8 cellular contexts compared by ENCODE assay signal in genomic region chr13:110711778-110712070, GRCh38. TPM values are rescaled to one million over a fixed set of nuclear protein-coding genes. Genes with fewer than 3 reads are reported as not detected.
DNase-seq lines count a peak whose midpoint lies in the region; ATAC-seq and TF ChIP-seq lines count a peak whose summit lies in the region.

No MANE protein-coding gene starts in this region.

- TF ChIP-seq CTCF in heart right ventricle (IDR thresholded peaks at IDR 0.05), result no peak
- TF ChIP-seq CTCF in spleen (IDR thresholded peaks at IDR 0.05 in 8 of 11, conservative IDR thresholded peaks at IDR 0.05 in 3 of 11), result no peak
- TF ChIP-seq CTCF in GM10266 (IDR thresholded peaks at IDR 0.05; ENCODE audit: control insufficient read depth, insufficient read depth, low read depth, missing control alignments), result no peak

- WGBS in heart right ventricle, 2 donors, result 2 to 5% methylated on average over 6 of the region's 6 CpGs
- WGBS in iPS DF 6.9 (ENCODE audit: insufficient coverage, insufficient read length), result no CpG with 5 or more reads among the region's 6 CpGs
- 2 to 9% (median 6%) methylated on average over 6 of the region's 6 CpGs for WGBS in spleen, 5 donors

- CTCF ChIA-PET in activated CD8-positive, alpha-beta T cell treated with anti-CD3 and anti-CD28 coated beads, Interleukin-2, amount 10 ng/mL, durations not matched to agents 7 days and 5 days (lab: Charles Lee), result interaction anchor here (0.9 to 1.8 kb wide), 2 partner anchors 67 to 95 kb away, joined by 3 to 7 read pairs; no protein-coding TSS in a partner anchor

- no peak for TF ChIP-seq POLR2A in spleen (IDR thresholded peaks at IDR 0.05)

- H3K27ac Mint-ChIP-seq in activated CD8-positive, alpha-beta T cell treated with anti-CD3 and anti-CD28 coated beads, Interleukin-2, amount 10 ng/mL, durations not matched to agents 7 days and 5 days, result peak overlapping the region; percentile 98

- no peaks in the 10 kb centered on the region for H3K9me3 Mint-ChIP-seq in activated CD8-positive, alpha-beta T cell treated with anti-CD3 and anti-CD28 coated beads, Interleukin-2, amount 10 ng/mL, durations not matched to agents 7 days and 5 days (ENCODE audit: insufficient read depth)

- POLR2A ChIA-PET in activated CD8-positive, alpha-beta T cell treated with anti-CD3 and anti-CD28 coated beads, Interleukin-2, amount 10 ng/mL, durations not matched to agents 7 days and 5 days (lab: Charles Lee), result interaction anchor here (0.6 to 2.2 kb wide), 8 partner anchors 10 to 478 kb away, joined by 3 to 26 read pairs (median 4); partner anchors contain the start of genes ANKRD10 and NAXD

- H3K27ac ChIP-seq in heart right ventricle (peak overlapping the region; percentile 96 to 100 (median 100)), iPS DF 6.9 (ENCODE audit: low read length) (no peak overlapping the region), spleen (peak overlapping the region; percentile 99 to 100 (median 99))

- H3K4me1 ChIP-seq in heart right ventricle (peaks cover 3 to 26% (median 17%) of the 10 kb centered on the region in 9 donors), iPS DF 6.9 (ENCODE audit: control insufficient read depth, insufficient read depth, low read length) (peaks cover 3% of the 10 kb centered on the region; the same call in 1 of the 2 replicates), spleen (peaks cover 13 to 48% (median 32%) of the 10 kb centered on the region in 6 donors)

- H3K27me3 ChIP-seq in heart right ventricle (no peaks in the 10 kb centered on the region), iPS DF 6.9 (ENCODE audit: control insufficient read depth, insufficient read depth, low read length) (no peaks in the 10 kb centered on the region), spleen (replicated peaks in 1 of 7) (no peaks in the 10 kb centered on the region)

- no peaks in the 10 kb centered on the region for H3K27me3 Mint-ChIP-seq in activated CD8-positive, alpha-beta T cell treated with anti-CD3 and anti-CD28 coated beads, Interleukin-2, amount 10 ng/mL, durations not matched to agents 7 days and 5 days (ENCODE audit: low read depth)

- ATAC-seq in heart right ventricle (no peak), GM19467 (IDR thresholded peaks at IDR 0.05; ENCODE audit: unreplicated experiment) (no peak)
- no peak for ATAC-seq in activated CD8-positive, alpha-beta T cell treated with anti-CD3 and anti-CD28 coated beads, Interleukin-2, amount 10 ng/mL, durations not matched to agents 7 days and 5 days

- intact Hi-C loops in heart right ventricle (cut with DNase I) (loop anchor here in 6 of 10 donors (2.0 to 10.0 kb wide), 7 partner anchors 94 to 404 kb away; partner anchors contain the start of genes ANKRD10 (in 5 of the 6), NAXD (in 3 of the 6), COL4A1 (in 1 of the 6) and COL4A2 (in 1 of the 6)), cardiac septum (cut with DNase I) (loop anchor here (2.0 to 5.0 kb wide), 3 partner anchors 97 to 296 kb away; partner anchors contain the start of gene NAXD), spleen (cut with DNase I; ENCODE audit: low total_unique reads) (no loop called here)

- H3K36me3 ChIP-seq in heart right ventricle, result no peaks in the 10 kb centered on the region
- H3K36me3 ChIP-seq in iPS DF 6.9 (ENCODE audit: control insufficient read depth, insufficient read depth, low read length), result no peaks in the 10 kb centered on the region; the same call in 1 of the 2 replicates
- no peaks in the 10 kb centered on the region for H3K36me3 ChIP-seq in spleen

- H3K4me3 ChIP-seq in heart right ventricle (peak overlapping the region; percentile 79 to 98 (median 92)), iPS DF 6.9 (ENCODE audit: low read length) (peak overlapping the region; percentile 52; the same call in 1 of the 2 replicates), spleen (peak overlapping the region; percentile 90 to 100 (median 98))

- H3K36me3 Mint-ChIP-seq in activated CD8-positive, alpha-beta T cell treated with anti-CD3 and anti-CD28 coated beads, Interleukin-2, amount 10 ng/mL, durations not matched to agents 7 days and 5 days (ENCODE audit: low read depth), result peaks cover 2% of the 10 kb centered on the region

- no peaks in the 10 kb centered on the region for H3K9me3 ChIP-seq in heart right ventricle
- H3K9me3 ChIP-seq in iPS DF 6.9 (ENCODE audit: control insufficient read depth, insufficient read depth, low read length), result no peaks in the 10 kb centered on the region
- H3K9me3 ChIP-seq in spleen, result no peaks in the 10 kb centered on the region

- peaks cover 20% of the 10 kb centered on the region for H3K4me1 Mint-ChIP-seq in activated CD8-positive, alpha-beta T cell treated with anti-CD3 and anti-CD28 coated beads, Interleukin-2, amount 10 ng/mL, durations not matched to agents 7 days and 5 days (ENCODE audit: low read depth)

- peak overlapping the region; percentile 93 for H3K4me3 Mint-ChIP-seq in activated CD8-positive, alpha-beta T cell treated with anti-CD3 and anti-CD28 coated beads, Interleukin-2, amount 10 ng/mL, durations not matched to agents 7 days and 5 days

- DNase-seq in heart right ventricle, result no peak
- DNase-seq in cardiac septum (ENCODE audit: low spot score), result no peak
- DNase-seq in activated CD8-positive, alpha-beta T cell treated with anti-CD3 and anti-CD28 coated beads, Interleukin-2, amount 10 ng/mL, durations not matched to agents 7 days and 5 days, result no peak
- no peak for DNase-seq in iPS DF 6.9 (ENCODE audit: low read depth, low spot score)
- DNase-seq in spleen, result peak; percentile 41
- no peak for DNase-seq in GM10266 (ENCODE audit: extremely low spot score)
- no peak for DNase-seq in stimulated activated CD4-positive, alpha-beta T cell treated with anti-CD3 and anti-CD28 coated beads, Interleukin-4, amount 100 ng/mL, for 4 hours

RNA-seq across cellular contexts. Expression of gene ING1, which starts 1.8 kb away (rescaled TPM):
- total RNA-seq in heart right ventricle (1 to 10 TPM; 4.1 to 9.3 (median 6.3) TPM), cardiac septum (6.6 TPM), spleen (10 to 100 TPM; 15.1 to 32.4 (median 22.9) TPM)
- polyA plus RNA-seq in heart right ventricle (10 to 100 TPM in 1 of 2 donors, 1 to 10 TPM in 1; 5.4 to 15.6 TPM), spleen (10 to 100 TPM; 10.5 to 16.0 (median 12.0) TPM)
- 10 to 100 TPM; 19.8 to 21.4 TPM for total RNA-seq in activated CD8-positive, alpha-beta T cell treated with anti-CD3 and anti-CD28 coated beads, Interleukin-2, amount 10 ng/mL, durations not matched to agents 7 days and 5 days

RNA-seq across cellular contexts. Expression of gene CARS2, which starts 5.8 kb away (rescaled TPM):
- 10 to 100 TPM; 35.2 to 53.5 (median 42.8) TPM for total RNA-seq in heart right ventricle
- 100 to 1,000 TPM in 1 of 2 donors, 10 to 100 TPM in 1; 61.3 to 103 TPM for polyA plus RNA-seq in heart right ventricle
- 48.3 TPM for total RNA-seq in cardiac septum
- total RNA-seq in activated CD8-positive, alpha-beta T cell treated with anti-CD3 and anti-CD28 coated beads, Interleukin-2, amount 10 ng/mL, durations not matched to agents 7 days and 5 days, result 10 to 100 TPM; 73.1 to 79.9 TPM
- 100 to 1,000 TPM in 1 of 7 donors, 10 to 100 TPM in 6; 63.9 to 113 (median 77.9) TPM for total RNA-seq in spleen
- polyA plus RNA-seq in spleen, result 100 to 1,000 TPM in 2 of 3 donors, 10 to 100 TPM in 1; 69.5 to 109 (median 105) TPM
